Comparison of ENCODE assay signal across 8 cellular contexts in genomic region chr14:87992720-87993484, GRCh38. TPM values are rescaled to one million over a fixed set of nuclear protein-coding genes. Genes with fewer than 3 reads are reported as not detected.
DNase-seq lines count a peak whose midpoint lies in the region; ATAC-seq and TF ChIP-seq lines count a peak whose summit lies in the region.

Gene GALC, minus strand, starts transcription at chr14:87993182. Its CDS starts 18 bp downstream, at chr14:87993164.

- DNase-seq in AG09309 (ENCODE audit: low read depth) (peak; percentile 63), NCI-H82 (lab: John Stamatoyannopoulos, UW) (peak; percentile 87), lung (ENCODE audit: low spot score) (peak; percentile 96)
- DNase-seq in effector CD4-positive, alpha-beta T cell = peak; percentile 95
- peak; percentile 86 to 94 (median 89) for DNase-seq in stimulated activated CD4-positive, alpha-beta T cell treated with anti-CD3 and anti-CD28 coated beads, TNF-alpha, amount 100 ng/mL, for 24 hours (ENCODE audit: low read depth in 3 of 3)

- 1% methylated on average over 76 to 79 of the region's 79 CpGs for WGBS in lung, 2 donors

- CTCF ChIA-PET in activated CD8-positive, alpha-beta memory T cell treated with anti-CD3 and anti-CD28 coated beads for 36 hours (lab: Charles Lee) = interaction anchor here (0.8 to 1.3 kb wide), 3 partner anchors 13 to 194 kb away, joined by 3 to 8 read pairs (median 5); partner anchors contain the start of gene GPR65

- no peaks in the 10 kb centered on the region for H3K36me3 ChIP-seq in lung (ENCODE audit: control insufficient read depth in 2 of 2, insufficient read depth in 2 of 2, low read length in 2 of 2)

- H3K4me3 ChIP-seq in AG09309 (ENCODE audit: control insufficient read depth, low read depth, low read length) (peak within 1 kb of the TSS; percentile 63), lung (peak within 1 kb of the TSS; percentile 79)

- ATAC-seq in GM19023 (IDR thresholded peaks at IDR 0.05; ENCODE audit: unreplicated experiment) (peak; percentile 88), HG03354 (IDR thresholded peaks at IDR 0.05; ENCODE audit: poor library complexity, severe bottlenecking, unreplicated experiment) (peak; percentile 92), lung (ENCODE audit: insufficient read depth, low FRiP score) (peak; percentile 89)

- H3K4me1 ChIP-seq in lung (ENCODE audit: control insufficient read depth in 2 of 2, insufficient read depth in 2 of 2, low read length in 2 of 2) = peaks cover 0 to 9% of the 10 kb centered on the region in 2 donors

- H3K27me3 ChIP-seq in lung (ENCODE audit: control insufficient read depth, insufficient read depth) = no peaks in the 10 kb centered on the region

- no peaks in the 10 kb centered on the region for H3K9me3 ChIP-seq in lung (ENCODE audit: control insufficient read depth in 2 of 2, insufficient read depth in 1 of 2, low read length in 1 of 2)

- POLR2A ChIA-PET in activated CD8-positive, alpha-beta memory T cell treated with anti-CD3 and anti-CD28 coated beads for 36 hours (lab: Charles Lee) = interaction anchor here (0.7 to 2.0 kb wide), 6 partner anchors 10 to 40 kb away, joined by 3 to 29 read pairs (median 4); partner anchors contain the start of gene GPR65

- TF ChIP-seq CTCF in AG09309 (IDR thresholded peaks at IDR 0.05; ENCODE audit: control insufficient read depth, insufficient read depth, low read depth, low read length, missing control alignments) = no peak
- TF ChIP-seq CTCF in lung (IDR thresholded peaks at IDR 0.05; ENCODE audit: control extremely low read depth, extremely low read depth) = no peak

- peak within 1 kb of the TSS; percentile 97 to 98 for H3K27ac ChIP-seq in lung (ENCODE audit: low read depth in 1 of 2, low read length in 1 of 2)

RNA-seq across cellular contexts. Expression of gene GALC, which starts in this region (rescaled TPM):
- 10 to 100 TPM; 10.7 to 11.7 TPM for total RNA-seq in activated CD8-positive, alpha-beta memory T cell treated with anti-CD3 and anti-CD28 coated beads for 36 hours
- total RNA-seq in lung = 10 to 100 TPM; 37.6 to 51.1 TPM
- 10 to 100 TPM; 10.0 to 29.4 TPM for polyA plus RNA-seq in lung

Comparison
In these comparisons a context has a peak if more than half of its experiments do, and no peak if none do; other contexts are left out.
1. Peak in every context shown above with its lines: DNase-seq, ATAC-seq, H3K4me3 ChIP-seq and H3K27ac ChIP-seq.